ENCODE assay signal across 9 cellular contexts in genomic region chr11:1879941-1880720, GRCh38. TPM values are rescaled to one million over a fixed set of nuclear protein-coding genes. Genes with fewer than 3 reads are reported as not detected.
DNase-seq lines count a peak whose midpoint lies in the region; ATAC-seq and TF ChIP-seq lines count a peak whose summit lies in the region.
"Had no signal": no experiment of that assay in that cellular context is flagged by ENCODE, and none has a peak within 500 bp of the region (broad histone marks: within the 10 kb centered on the region; RNA-seq: fewer than 3 reads in every experiment).

No MANE protein-coding gene starts in this region.

- H3K4me1 ChIP-seq in Peyer's patch (peaks cover 0 to 45% (median 26%) of the 10 kb centered on the region in 4 donors), skeletal muscle tissue (ENCODE audit: control insufficient read depth in 3 of 3, insufficient read depth in 3 of 3, low read length in 3 of 3) (peaks cover 62 to 74% (median 63%) of the 10 kb centered on the region in 3 donors)

- intact Hi-C loops in Right ventricle myocardium superior (cut with DNase I) = loop anchor here (5.0 to 10.0 kb wide), 3 partner anchors 37 to 265 kb away; partner anchors contain the start of gene TNNT3

- no peaks in the 10 kb centered on the region for H3K36me3 ChIP-seq in Peyer's patch
- peaks cover 3 to 18% (median 4%) of the 10 kb centered on the region in 3 donors for H3K36me3 ChIP-seq in skeletal muscle tissue (ENCODE audit: control insufficient read depth in 3 of 3, insufficient read depth in 3 of 3, low read length in 3 of 3)

- no peaks in the 10 kb centered on the region for H3K9me3 ChIP-seq in Peyer's patch
- no peaks in the 10 kb centered on the region for H3K9me3 ChIP-seq in skeletal muscle tissue (ENCODE audit: control insufficient read depth in 3 of 3, low read length in 3 of 3)

- ATAC-seq in Right ventricle myocardium superior (ENCODE audit: poor library complexity) (peak; percentile 62), GM18505 (IDR thresholded peaks at IDR 0.05; ENCODE audit: unreplicated experiment) (no peak)

- peak in 1 of 3 donors; percentile 53 for DNase-seq in Peyer's patch
- peak; percentile 90 for DNase-seq in Right ventricle myocardium superior
- DNase-seq in DMS153 treated with DMSO at 0.1 percent for 48 hours (lab: John Stamatoyannopoulos, UW; ENCODE audit: unreplicated experiment) = no peak
- DNase-seq in KG1 (lab: John Stamatoyannopoulos, UW) = no peak
- DNase-seq: activated effector memory CD4-positive, alpha-beta T cell treated with anti-CD3 and anti-CD28 coated beads, Interleukin-2, amount 50 U/mL, for 16 hours had no signal

- no peak for TF ChIP-seq CTCF in Peyer's patch (IDR thresholded peaks at IDR 0.05)

- no peak overlapping the region for H3K4me3 ChIP-seq in Peyer's patch
- H3K4me3 ChIP-seq in skeletal muscle tissue (ENCODE audit: low read length in 3 of 3) = no peak overlapping the region

- TF ChIP-seq POLR2A in Peyer's patch (IDR thresholded peaks at IDR 0.05) (no peak), GM18505 (IDR thresholded peaks at IDR 0.05; ENCODE audit: borderline replicate concordance, extremely low read depth, insufficient read depth, insufficient read length) (no peak)

- peak overlapping the region; percentile 40 to 64 (median 57) for H3K9ac ChIP-seq in skeletal muscle tissue (ENCODE audit: low read depth in 1 of 3, low read length in 3 of 3)
- H3K9ac ChIP-seq: KMS-11 had no signal

- H3K27ac ChIP-seq in Peyer's patch (peak overlapping the region; percentile 55 to 70 (median 64)), skeletal muscle tissue (ENCODE audit: low read depth, low read length) (peak overlapping the region; percentile 89)
- H3K27ac ChIP-seq: KMS-11 had no signal

- no peaks in the 10 kb centered on the region for H3K27me3 ChIP-seq in Peyer's patch
- H3K27me3 ChIP-seq in skeletal muscle tissue (ENCODE audit: control insufficient read depth in 3 of 3, insufficient read depth in 3 of 3, low read length in 3 of 3) = peaks cover 2 to 19% (median 4%) of the 10 kb centered on the region in 3 donors

RNA-seq across cellular contexts. Expression of gene PRR33, which starts 11.6 kb away (rescaled TPM):
- total RNA-seq in Peyer's patch (not detected), Right ventricle myocardium superior (5.8 TPM), skeletal muscle tissue (1.0 TPM)
- total RNA-seq: SK-MEL-5 had no signal

RNA-seq across cellular contexts. Expression of gene LSP1, which starts 27.2 kb away (rescaled TPM):
- total RNA-seq in Peyer's patch (100 to 1,000 TPM in 1 of 4 donors, 10 to 100 TPM in 3; 10.6 to 175 (median 15.4) TPM), Right ventricle myocardium superior (23.0 TPM), skeletal muscle tissue (29.2 TPM)
- total RNA-seq: SK-MEL-5 had no signal

RNA-seq across cellular contexts. Expression of gene TNNT3, which starts 39.4 kb away (rescaled TPM):
- total RNA-seq in Peyer's patch (10 to 100 TPM in 1 of 4 donors, not detected in 3; 14.0 TPM), Right ventricle myocardium superior (35.7 TPM), skeletal muscle tissue (4,042 TPM)
- total RNA-seq: SK-MEL-5 had no signal

RNA-seq across cellular contexts. Expression of gene TNNI2, which starts 41.4 kb away (rescaled TPM):
- total RNA-seq in Peyer's patch (10 to 100 TPM in 1 of 4 donors, 1 to 10 TPM in 2, not detected in 1; 4.7 to 23.9 (median 9.3) TPM), Right ventricle myocardium superior (not detected), skeletal muscle tissue (2,937 TPM)
- total RNA-seq: SK-MEL-5 had no signal

RNA-seq across cellular contexts. Expression of gene SYT8, which starts 45.3 kb away (rescaled TPM):
- total RNA-seq in Peyer's patch (10 to 100 TPM in 3 of 4 donors, not detected in 1; 21.3 to 57.6 (median 44.6) TPM), Right ventricle myocardium superior (not detected), skeletal muscle tissue (not detected)
- total RNA-seq: SK-MEL-5 had no signal

Comparison
In these comparisons a context has a peak if more than half of its experiments do, and no peak if none do; other contexts are left out.
1. RNA of gene TNNT3, which starts 39.4 kb away (total RNA-seq): 4,042 TPM in skeletal muscle tissue (single experiment); 35.7 TPM in Right ventricle myocardium superior (single experiment) and 14.0 TPM in Peyer's patch; every median in the first group is over 100 times any median in the second.